ENCODE assay signal across 8 cellular contexts in genomic region chr5:69234457-69235268, GRCh38. TPM values are rescaled to one million over a fixed set of nuclear protein-coding genes. Genes with fewer than 3 reads are reported as not detected.
DNase-seq lines count a peak whose midpoint lies in the region; ATAC-seq, FAIRE-seq and TF ChIP-seq lines count a peak whose summit lies in the region.

TSS of gene CDK7 (plus strand) at chr5:69234886. CDS start at chr5:69234976, 90 bp downstream.

- no peak for TF ChIP-seq CTCF in D721Med (IDR thresholded peaks at IDR 0.05; ENCODE audit: insufficient read depth, missing control alignments)
- TF ChIP-seq CTCF in OCI-LY7 (conservative IDR thresholded peaks at IDR 0.05; ENCODE audit: low read length): no peak

- POLR2A ChIA-PET in OCI-LY7 (lab: Charles Lee): interaction anchor here (0.6 to 1.7 kb wide), 5 partner anchors 16 to 146 kb away, joined by 3 to 6 read pairs (median 4); partner anchors contain the start of gene CCNB1

- FAIRE-seq in D721Med (lab: Jason Lieb, UNC): no peak

- peak within 1 kb of the TSS; percentile 86 for H3K4me2 ChIP-seq in OCI-LY7 (ENCODE audit: low read length)

- CTCF ChIA-PET in OCI-LY7 (lab: Charles Lee; ENCODE audit: unreplicated experiment): interaction anchor here (0.5 kb wide), 1 partner anchor 14 kb away, joined by 3 read pairs; no protein-coding TSS in a partner anchor

- BruUV-seq in OCI-LY7 (replicated peaks; lab: Mats Ljungman, UMichigan): TSS peak; percentile 78

- H3K4me3 ChIP-seq in OCI-LY7 (ENCODE audit: low read depth, low read length, poor library complexity, severe bottlenecking): peak within 1 kb of the TSS; percentile 97

- H3K9me3 ChIP-seq in OCI-LY7 (ENCODE audit: low read length): no peaks in the 10 kb centered on the region

- no peaks in the 10 kb centered on the region; the same call in 1 of the 2 replicates for H4K20me1 ChIP-seq in OCI-LY7 (ENCODE audit: insufficient read depth, low read length)

- H2AFZ ChIP-seq in OCI-LY7 (ENCODE audit: low read length): peak within 1 kb of the TSS; percentile 100

- peak; percentile 96 for ATAC-seq in GM21526 (IDR thresholded peaks at IDR 0.05; ENCODE audit: low FRiP score, unreplicated experiment)

- peaks cover 14% of the 10 kb centered on the region; the same call in 1 of the 2 replicates for H3K79me2 ChIP-seq in OCI-LY7 (ENCODE audit: insufficient read depth, low read depth, low read length)

- peaks cover 13% of the 10 kb centered on the region for H3K4me1 ChIP-seq in OCI-LY7 (ENCODE audit: insufficient read depth, low read length, poor library complexity, severe bottlenecking)

- H3K9me2 ChIP-seq in OCI-LY7 (ENCODE audit: insufficient read depth, low read length): no peaks in the 10 kb centered on the region

- peak; percentile 68 for DNase-seq in D721Med (ENCODE audit: insufficient read length, low spot score)
- peak; percentile 73 for DNase-seq in HuH-7.5 (ENCODE audit: low spot score)
- peak; percentile 90 for DNase-seq in OCI-LY7 (ENCODE audit: low spot score)
- peak; percentile 83 for DNase-seq in activated T-cell treated with anti-CD3 and anti-CD28 coated beads for 1 hour (ENCODE audit: low read depth)
- DNase-seq in epidermal melanocyte (ENCODE audit: insufficient read length, low spot score): peak; percentile 88
- DNase-seq in middle frontal gyrus (ENCODE audit: extremely low spot score, low spot score): peak; percentile 92
- DNase-seq in stimulated activated CD8-positive, alpha-beta memory T cell treated with anti-CD3 and anti-CD28 coated beads, Interleukin-2, amount 100 ng/mL, for 48 hours (ENCODE audit: low read depth in 2 of 2): peak; percentile 88

- peak within 1 kb of the TSS; percentile 27 for H3K27ac ChIP-seq in OCI-LY7 (ENCODE audit: low read depth, low read length, poor library complexity, severe bottlenecking)

- intact Hi-C loops in OCI-LY7 (cut with micrococcal nuclease; ENCODE audit: unreplicated experiment): loop anchor here (2.0 kb wide), 1 partner anchor 18 kb away; a partner anchor contains a TSS

- H3K36me3 ChIP-seq in OCI-LY7 (ENCODE audit: insufficient read depth, low read length): peaks cover 30% of the 10 kb centered on the region

RNA-seq across cellular contexts. Expression of gene CDK7, which starts in this region (rescaled TPM):
- 18.4 and 31.7 TPM in 2 replicates for total RNA-seq in OCI-LY7 (2014; rRNA removed; shearing (Covaris generic))
- total RNA-seq in OCI-LY7 (2022): 22.5 and 33.1 TPM in 2 replicates

Comparison
In these comparisons a context has a peak if more than half of its experiments do, and no peak if none do; other contexts are left out.
1. Peak in every context shown above with its lines: DNase-seq, ATAC-seq, H3K4me3 ChIP-seq and H3K27ac ChIP-seq.